In genomic region chr1:99674665-99675064, GRCh38 we compare ENCODE assay signal across 25 cellular contexts. TPM values are rescaled to one million over a fixed set of nuclear protein-coding genes. Genes with fewer than 3 reads are reported as not detected.
A peak's percentile ranks its signal among the peaks of the same experiment; 100 is the strongest.
DNase-seq lines count a peak whose midpoint lies in the region; ATAC-seq and TF ChIP-seq lines count a peak whose summit lies in the region.
"Had no signal": no experiment of that assay in that cellular context is flagged by ENCODE, and none has a peak within 500 bp of the region (broad histone marks: within the 10 kb centered on the region; RNA-seq: fewer than 3 reads in every experiment).

No MANE protein-coding gene starts in this region.

- H3K9ac ChIP-seq in GM23248, result no peak overlapping the region
- H3K9ac ChIP-seq: parathyroid adenoma had no signal

- no peaks in the 10 kb centered on the region for H3K36me3 ChIP-seq in GM23248 (ENCODE audit: low read depth)
- H3K36me3 ChIP-seq: ascending aorta had no signal

- no peak overlapping the region for H3K4me2 ChIP-seq in GM23248 (ENCODE audit: unreplicated experiment)
- H3K4me2 ChIP-seq: GM23338 had no signal

- H3K9me2 ChIP-seq in GM23248 (ENCODE audit: insufficient read depth), result no peaks in the 10 kb centered on the region

- peak; percentile 77 for DNase-seq in DMS153 (lab: John Stamatoyannopoulos, UW)
- DNase-seq in GM23248, result peak; percentile 55
- DNase-seq in NCI-H69 (lab: John Stamatoyannopoulos, UW), result peak; percentile 87
- peak; percentile 18 for DNase-seq in fibroblast of the aortic adventitia (ENCODE audit: low read depth)
- DNase-seq in omental fat pad (ENCODE audit: low spot score), result no peak
- no peak for DNase-seq in cerebellar cortex (ENCODE audit: low spot score)
- DNase-seq in HT-29 (ENCODE audit: low spot score), result no peak
- no peak for DNase-seq in cortex of kidney (lab: John Stamatoyannopoulos, UW)
- DNase-seq: activated CD8-positive, alpha-beta T cell treated with anti-CD3 and anti-CD28 coated beads, Interleukin-2, amount 10 ng/mL, durations not matched to agents 7 days and 5 days; activated naive CD4-positive, alpha-beta T cell treated with anti-CD3 and anti-CD28 coated beads, Interleukin-2, amount 50 U/mL, for 16 hours; activated T-cell treated with anti-CD3 and anti-CD28 coated beads, Interleukin-2, amount 50 U/mL, for 4 hours; CD8-positive, alpha-beta memory T cell; naive thymus-derived CD4-positive, alpha-beta T cell; NCI-H1092 treated with DMSO at 0.1 percent for 48 hours; NCI-H2171; RPMI8226; stimulated activated CD4-positive, alpha-beta T cell treated with anti-CD3 and anti-CD28 coated beads, Interleukin-4, amount 100 ng/mL, for 24 hours; WERI-Rb-1 had no signal

- no peak overlapping the region for H2AFZ ChIP-seq in GM23248
- H2AFZ ChIP-seq: GM23338, parathyroid adenoma had no signal

- H3K27ac ChIP-seq in GM23248, result no peak overlapping the region
- H3K27ac ChIP-seq: ascending aorta, parathyroid adenoma, suprapubic skin, WERI-Rb-1 had no signal

- H3F3A ChIP-seq in GM23248 (ENCODE audit: insufficient read depth), result 0 out of 2 replicates have a peak, but pooled peaks cover 3% of the 10 kb centered on the region

- no peaks in the 10 kb centered on the region for H4K20me1 ChIP-seq in GM23248 (ENCODE audit: insufficient read depth)

- H3K79me2 ChIP-seq in GM23248 (ENCODE audit: insufficient read depth), result no peaks in the 10 kb centered on the region
- H3K79me2 ChIP-seq: parathyroid adenoma had no signal

- no peaks in the 10 kb centered on the region for H3K9me3 ChIP-seq in GM23248 (ENCODE audit: low read depth)
- H3K9me3 ChIP-seq: ascending aorta, suprapubic skin had no signal

- TF ChIP-seq CTCF in fibroblast of the aortic adventitia (IDR thresholded peaks at IDR 0.05; ENCODE audit: insufficient read depth, low read length) (no peak), omental fat pad (IDR thresholded peaks at IDR 0.05) (no peak)

- in situ Hi-C loops in GM23248 (cut with MboI), result loop anchor here (25.0 kb wide), 1 partner anchor 187 kb away; no protein-coding TSS in a partner anchor

- peaks cover 9% of the 10 kb centered on the region; the same call in 1 of the 2 replicates for H3K4me1 ChIP-seq in GM23248 (ENCODE audit: insufficient read depth)
- H3K4me1 ChIP-seq: ascending aorta had no signal

- 56 to 59% methylated on average over 5 of the region's 5 CpGs for WGBS in GM23248 (ENCODE audit: low coverage in 1 of 2, low lambda C conversion rate in 2 of 2, missing lambda C conversion rate in 2 of 2), 2 experiments

- H3K27me3 ChIP-seq in GM23248 (replicated peaks; ENCODE audit: insufficient read depth), result no peaks in the 10 kb centered on the region
- H3K27me3 ChIP-seq: ascending aorta, suprapubic skin had no signal

- no peak overlapping the region for H3K4me3 ChIP-seq in GM23248
- no peak overlapping the region for H3K4me3 ChIP-seq in fibroblast of the aortic adventitia (ENCODE audit: low read depth, low read length)
- H3K4me3 ChIP-seq: ascending aorta, GM23338, lung, skin epidermis, suprapubic skin had no signal

- ATAC-seq in omental fat pad (ENCODE audit: low FRiP score), result no peak
- ATAC-seq: activated CD8-positive, alpha-beta T cell treated with anti-CD3 and anti-CD28 coated beads, Interleukin-2, amount 10 ng/mL, durations not matched to agents 7 days and 5 days; activated T-cell treated with anti-CD3 and anti-CD28 coated beads, Interleukin-2, amount 50 U/mL, for 4 hours; GM23338; naive thymus-derived CD4-positive, alpha-beta T cell had no signal

RNA-seq across cellular contexts. Expression of gene PALMD, which starts 28.8 kb away (rescaled TPM):
- 0.11 TPM in 1 of 2 replicates, not detected in the other for total RNA-seq in GM23248 (2014; rRNA removed; shearing (Covaris generic))
- 0.09 and 0.10 TPM in 2 replicates for polyA plus RNA-seq in GM23248 (2016; fragmentation: Nextera tagmentation; extraction: Ambion mirVana)
- total RNA-seq in fibroblast of the aortic adventitia (ENCODE audit: low replicate concordance) (2.4 and 6.0 TPM in 2 replicates), omental fat pad (100 to 1,000 TPM in 3 of 4 donors, 10 to 100 TPM in 1; 86.2 to 235 (median 136) TPM)
- 0.16 and 0.31 TPM in 2 replicates for total RNA-seq in HT-29 (2014; rRNA removed; shearing (Covaris generic))
- total RNA-seq: activated CD8-positive, alpha-beta T cell treated with anti-CD3 and anti-CD28 coated beads, Interleukin-2, amount 10 ng/mL, durations not matched to agents 7 days and 5 days; activated T-cell treated with anti-CD3 and anti-CD28 coated beads, Interleukin-2, amount 50 U/mL, for 4 hours; CD8-positive, alpha-beta memory T cell; GM23338; naive thymus-derived CD4-positive, alpha-beta T cell; T-helper 1 cell treated with Interleukin-12 subunit alpha and Interleukin-12 subunit beta and Interleukin-4 antibody, amounts not matched to agents 30 ng/mL and 1 ng/mL, for 36 hours had no signal
- polyA plus RNA-seq: CD8-positive, alpha-beta memory T cell; GM23338; naive thymus-derived CD4-positive, alpha-beta T cell had no signal

Comparison
In these comparisons a context has a peak if more than half of its experiments do, and no peak if none do; other contexts are left out.
1. DNase-seq: peak in DMS153 (single experiment), GM23248 (single experiment), NCI-H69 (single experiment) and fibroblast of the aortic adventitia (single experiment); none in omental fat pad (single experiment), cerebellar cortex (single experiment), HT-29 (single experiment) and cortex of kidney (single experiment).
2. RNA of gene PALMD, which starts 28.8 kb away (total RNA-seq): 86.2 to 235 TPM in omental fat pad; 2.4 to 6.0 TPM in fibroblast of the aortic adventitia, 0.16 to 0.31 TPM in HT-29 and 0.11 TPM in GM23248; every median in the first group is over 10 times any median in the second.